ENCODE assay signal across 1 cellular context in genomic region chr12:78880078-78880477, GRCh38.
TF ChIP-seq lines count a peak whose summit lies in the region.

No MANE protein-coding gene starts in this region.

TF ChIP-seq in HCT116, 20 proteins besides CTCF, POLR2A, EP300 and RAD21 (continued from another document):
- no peak for TF ChIP-seq ATF3 (IDR thresholded peaks at IDR 0.05)
- no peak for TF ChIP-seq SRF (IDR thresholded peaks at IDR 0.05; ENCODE audit: low read depth)
- 0 out of 2 replicates have a peak, but pooled peaks have one; percentile 25 for TF ChIP-seq CBX3 (IDR thresholded peaks at IDR 0.05; ENCODE audit: low read depth)
- peak; percentile 33; the same call in 1 of the 2 replicates for TF ChIP-seq FOSL1 (IDR thresholded peaks at IDR 0.05; ENCODE audit: low read depth)
- no peak for TF ChIP-seq YY1 (IDR thresholded peaks at IDR 0.05; ENCODE audit: extremely low read depth, insufficient replicate concordance, low read depth, low read length)
- peak; percentile 75 for TF ChIP-seq TCF7L2 (IDR thresholded peaks at IDR 0.05; ENCODE audit: borderline replicate concordance, extremely low read depth, insufficient read depth, insufficient read length)
- peak; percentile 68 for TF ChIP-seq SP1 (IDR thresholded peaks at IDR 0.05; ENCODE audit: low read depth)
- no peak for TF ChIP-seq ZBTB33 (IDR thresholded peaks at IDR 0.05; ENCODE audit: extremely low read depth, insufficient replicate concordance, low read length)
- no peak for TF ChIP-seq ZFX (IDR thresholded peaks at IDR 0.05)
